In the genomic region with DNA sequence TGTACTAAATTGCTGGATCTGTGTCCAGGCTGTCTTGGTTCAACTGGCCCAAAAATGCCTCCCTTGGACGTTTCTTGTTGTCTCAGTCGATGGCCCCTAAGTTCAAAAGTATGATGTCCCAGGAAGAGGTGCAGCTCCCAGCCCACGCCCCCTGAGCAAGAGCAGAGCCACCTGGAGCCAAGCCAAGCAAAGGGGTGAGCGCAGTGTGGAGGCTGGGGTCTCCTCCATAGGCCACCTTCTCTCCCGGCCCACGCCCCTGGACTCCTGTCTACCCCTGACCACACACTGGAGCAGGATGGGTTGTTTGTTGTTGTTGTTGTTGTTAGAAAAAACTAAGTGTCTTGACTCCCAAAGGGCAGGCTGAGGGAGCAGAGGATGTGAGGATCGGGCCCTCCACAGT, we compare ENCODE assay signal across 19 cellular contexts. TPM values are rescaled to one million over a fixed set of nuclear protein-coding genes. Genes with fewer than 3 reads are reported as not detected.
"Had no signal": no experiment of that assay in that cellular context is flagged by ENCODE, and none has a peak within 500 bp of the region (broad histone marks: within the 10 kb centered on the region; RNA-seq: fewer than 3 reads in every experiment).

No MANE protein-coding gene starts in this region.

- H3K4me1 ChIP-seq: foreskin keratinocyte had no signal

- H3K9me3 ChIP-seq: body of pancreas, upper lobe of left lung had no signal

- H3K27ac ChIP-seq: foreskin keratinocyte, WERI-Rb-1 had no signal

- H3K27me3 ChIP-seq: body of pancreas, foreskin keratinocyte, upper lobe of left lung had no signal

- H3K4me3 ChIP-seq: body of pancreas, upper lobe of left lung had no signal

- DNase-seq: activated CD4-positive, alpha-beta T cell treated with anti-CD3 and anti-CD28 coated beads for 36 hours; activated CD8-positive, alpha-beta memory T cell treated with anti-CD3 and anti-CD28 coated beads, Interleukin-2, amount 50 U/mL, for 4 hours; activated CD8-positive, alpha-beta T cell treated with anti-CD3 and anti-CD28 coated beads, Interleukin-2, amount 10 ng/mL, durations not matched to agents 7 days and 5 days; activated gamma-delta T cell; activated T-cell treated with anti-CD3 and anti-CD28 coated beads, Interleukin-2, amount 50 U/mL, for 48 hours; amniotic stem cell; cortex of kidney; effector CD4-positive, alpha-beta T cell; foreskin keratinocyte; islet precursor cell; stimulated activated CD4-positive, alpha-beta T cell treated with anti-CD3 and anti-CD28 coated beads, Interleukin-2, amount 100 ng/mL, for 48 hours; stimulated activated naive CD4-positive, alpha-beta T cell; T-helper 17 cell; upper lobe of left lung; WERI-Rb-1 had no signal

- ATAC-seq: activated CD4-positive, alpha-beta T cell treated with anti-CD3 and anti-CD28 coated beads for 36 hours; activated CD8-positive, alpha-beta T cell treated with anti-CD3 and anti-CD28 coated beads, Interleukin-2, amount 10 ng/mL, durations not matched to agents 7 days and 5 days; activated naive CD4-positive, alpha-beta T cell treated with anti-CD3 and anti-CD28 coated beads, Interleukin-2, amount 50 U/mL, for 72 hours; foreskin keratinocyte; natural killer cell treated with Interleukin-12 subunit alpha and Interleukin-12 subunit beta and Interleukin-15 and Interleukin-18, amount 100 ng/mL, for 72 hours; T-helper 17 cell had no signal

RNA-seq across cellular contexts. Expression of a gene that starts 26.0 kb away (rescaled TPM):
- total RNA-seq: activated CD8-positive, alpha-beta T cell treated with anti-CD3 and anti-CD28 coated beads, Interleukin-2, amount 10 ng/mL, durations not matched to agents 7 days and 5 days; body of pancreas; mesenteric fat pad; natural killer cell treated with Interleukin-12 subunit alpha and Interleukin-12 subunit beta and Interleukin-15 and Interleukin-18, amount 100 ng/mL, for 72 hours had no signal
